Comparison of ENCODE assay signal across 20 cellular contexts in genomic region chr4:64940698-64941097, GRCh38.
DNase-seq lines count a peak whose midpoint lies in the region; ATAC-seq, FAIRE-seq and TF ChIP-seq lines count a peak whose summit lies in the region.
"Had no signal": no experiment of that assay in that cellular context is flagged by ENCODE, and none has a peak within 500 bp of the region (broad histone marks: within the 10 kb centered on the region; RNA-seq: fewer than 3 reads in every experiment).

No MANE protein-coding gene starts in this region.

- POLR2A ChIA-PET in Caco-2 (lab: Charles Lee), result no interaction called here

- no peaks in the 10 kb centered on the region for H3K27me3 ChIP-seq in astrocyte (ENCODE audit: insufficient read depth, low read length)
- no peaks in the 10 kb centered on the region for H3K27me3 ChIP-seq in Caco-2 (replicated peaks; ENCODE audit: control insufficient read depth, insufficient read depth, low read length)
- H3K27me3 ChIP-seq: thyroid gland had no signal

- H3K4me3 Mint-ChIP-seq in astrocyte (ENCODE audit: unreplicated experiment) (no peak overlapping the region), Caco-2 (ENCODE audit: unreplicated experiment) (no peak overlapping the region)
- H3K4me3 Mint-ChIP-seq: effector memory CD8-positive, alpha-beta T cell; neural crest cell; stimulated activated memory B cell treated with anti-CD40 and anti-IgM and Interleukin-4, amounts not matched to agents 10 μg/mL and 1 μg/mL and 100 μg/mL, for 72 hours; T-helper 1 cell treated with Interleukin-12 subunit alpha and Interleukin-12 subunit beta and Interleukin-4 antibody, amounts not matched to agents 30 μg/mL and 1 μg/mL, for 36 hours had no signal

- peak overlapping the region; percentile 18 for H3K27ac ChIP-seq in astrocyte (ENCODE audit: low read depth, low read length)
- H3K27ac ChIP-seq: C4-2B, thyroid gland had no signal

- CTCF ChIA-PET in Caco-2 (lab: Charles Lee), result no interaction called here

- TF ChIP-seq CTCF in AG10803 (conservative IDR thresholded peaks at IDR 0.05; ENCODE audit: low read length) (no peak), astrocyte (IDR thresholded peaks at IDR 0.05; ENCODE audit: insufficient read depth, low read depth, low read length) (no peak), Caco-2 (IDR thresholded peaks at IDR 0.05; ENCODE audit: insufficient read depth in 1 of 2, low read depth in 1 of 2, low read length in 1 of 2, severe bottlenecking in 1 of 2, unreplicated experiment in 1 of 2) (no peak)

- BruUV-seq in Caco-2 (replicated peaks; lab: Mats Ljungman, UMichigan), result no TSS peak

- peak overlapping the region; percentile 41 for H3K4me2 ChIP-seq in astrocyte (ENCODE audit: low read length)

- H3K36me3 ChIP-seq in astrocyte (ENCODE audit: insufficient read depth, low read length) (no peaks in the 10 kb centered on the region), Caco-2 (ENCODE audit: control insufficient read depth, insufficient read depth, low read length) (no peaks in the 10 kb centered on the region)
- H3K36me3 ChIP-seq: thyroid gland had no signal

- H3K9me3 ChIP-seq in astrocyte (ENCODE audit: insufficient read depth, low read depth, low read length) (no peaks in the 10 kb centered on the region), Caco-2 (no peaks in the 10 kb centered on the region)
- H3K9me3 ChIP-seq: thyroid gland had no signal

- H3K9me3 Mint-ChIP-seq in astrocyte (ENCODE audit: unreplicated experiment) (no peaks in the 10 kb centered on the region), Caco-2 (ENCODE audit: unreplicated experiment) (no peaks in the 10 kb centered on the region)

- H3K79me2 ChIP-seq in astrocyte (ENCODE audit: insufficient read depth, low read length), result no peaks in the 10 kb centered on the region

- peaks cover 6% of the 10 kb centered on the region for H3K4me1 Mint-ChIP-seq in astrocyte (ENCODE audit: low read depth, unreplicated experiment)
- H3K4me1 Mint-ChIP-seq in Caco-2 (ENCODE audit: low read depth, unreplicated experiment), result no peaks in the 10 kb centered on the region
- H3K4me1 Mint-ChIP-seq: neural crest cell; stimulated activated memory B cell treated with anti-CD40 and anti-IgM and Interleukin-4, amounts not matched to agents 10 μg/mL and 1 μg/mL and 100 μg/mL, for 72 hours had no signal

- H3K4me3 ChIP-seq in AG10803 (ENCODE audit: low read length) (no peak overlapping the region), astrocyte (ENCODE audit: insufficient read depth, low read depth, low read length) (no peak overlapping the region), Caco-2 (ENCODE audit: low read depth, low read length) (no peak overlapping the region)
- H3K4me3 ChIP-seq: thyroid gland had no signal

- intact Hi-C loops in Caco-2 (cut with micrococcal nuclease; ENCODE audit: unreplicated experiment), result no loop called here

- H3K27me3 Mint-ChIP-seq in astrocyte (ENCODE audit: low read depth, unreplicated experiment), result no peaks in the 10 kb centered on the region
- no peaks in the 10 kb centered on the region for H3K27me3 Mint-ChIP-seq in Caco-2 (ENCODE audit: insufficient read depth, unreplicated experiment)
- H3K27me3 Mint-ChIP-seq: effector memory CD8-positive, alpha-beta T cell; stimulated activated memory B cell treated with anti-CD40 and anti-IgM and Interleukin-4, amounts not matched to agents 10 μg/mL and 1 μg/mL and 100 μg/mL, for 72 hours had no signal

- H4K20me1 ChIP-seq in astrocyte (ENCODE audit: insufficient read depth, low read length), result no peaks in the 10 kb centered on the region

- H2AFZ ChIP-seq in astrocyte (ENCODE audit: low read depth, low read length), result no peak overlapping the region

- FAIRE-seq in astrocyte (lab: Jason Lieb, UNC), result no peak
- FAIRE-seq: A204.1 had no signal

- H3K4me1 ChIP-seq in astrocyte (ENCODE audit: insufficient read depth, low read length), result no peaks in the 10 kb centered on the region
- H3K4me1 ChIP-seq in Caco-2, result no peaks in the 10 kb centered on the region
- H3K4me1 ChIP-seq: thyroid gland had no signal

- no peak overlapping the region for H3K9ac ChIP-seq in astrocyte (ENCODE audit: low read length)

- DNase-seq in AG10803 (ENCODE audit: low read depth), result peak; percentile 0
- peak; percentile 91 for DNase-seq in M059J (ENCODE audit: low read depth)
- DNase-seq in astrocyte (ENCODE audit: low read depth), result peak; percentile 86
- peak; percentile 30 for DNase-seq in iris pigment epithelial cell (ENCODE audit: low read depth)
- DNase-seq in Caco-2, result no peak
- DNase-seq in SIG-M5 treated with dmso at 0.1 percent for 504 hours (lab: John Stamatoyannopoulos, UW; ENCODE audit: unreplicated experiment), result no peak
- no peak for DNase-seq in SK-N-DZ (ENCODE audit: low spot score)
- DNase-seq: central memory CD4-positive, alpha-beta T cell; effector memory CD8-positive, alpha-beta T cell; left cardiac atrium; NCI-H1930; NCI-H510A; SHP77 treated with DMSO at 0.1 percent for 48 hours; thyroid gland had no signal

- no peak overlapping the region for H3K27ac Mint-ChIP-seq in astrocyte (ENCODE audit: unreplicated experiment)
- H3K27ac Mint-ChIP-seq in Caco-2 (ENCODE audit: unreplicated experiment), result no peak overlapping the region
- H3K27ac Mint-ChIP-seq: effector memory CD8-positive, alpha-beta T cell; stimulated activated memory B cell treated with anti-CD40 and anti-IgM and Interleukin-4, amounts not matched to agents 10 μg/mL and 1 μg/mL and 100 μg/mL, for 72 hours; T-helper 1 cell treated with Interleukin-12 subunit alpha and Interleukin-12 subunit beta and Interleukin-4 antibody, amounts not matched to agents 30 μg/mL and 1 μg/mL, for 36 hours had no signal

- ATAC-seq in HG02571 (IDR thresholded peaks at IDR 0.05; ENCODE audit: unreplicated experiment), result no peak
- ATAC-seq: effector memory CD8-positive, alpha-beta T cell; stimulated activated memory B cell treated with anti-CD40 and anti-IgM and Interleukin-4, amounts not matched to agents 10 μg/mL and 1 μg/mL and 100 μg/mL, for 72 hours had no signal

- no peaks in the 10 kb centered on the region for H3K36me3 Mint-ChIP-seq in astrocyte (ENCODE audit: low read depth, unreplicated experiment)
- no peaks in the 10 kb centered on the region for H3K36me3 Mint-ChIP-seq in Caco-2 (ENCODE audit: insufficient read depth, unreplicated experiment)
- H3K36me3 Mint-ChIP-seq: stimulated activated memory B cell treated with anti-CD40 and anti-IgM and Interleukin-4, amounts not matched to agents 10 μg/mL and 1 μg/mL and 100 μg/mL, for 72 hours had no signal

Comparison
In these comparisons a context has a peak if more than half of its experiments do, and no peak if none do; other contexts are left out.
1. DNase-seq: peak in AG10803 (single experiment), M059J (single experiment), astrocyte (single experiment) and iris pigment epithelial cell (single experiment); none in Caco-2 (0 of 2), SIG-M5 treated with dmso at 0.1 percent for 504 hours (single experiment) and SK-N-DZ (single experiment).